In the genomic region with DNA sequence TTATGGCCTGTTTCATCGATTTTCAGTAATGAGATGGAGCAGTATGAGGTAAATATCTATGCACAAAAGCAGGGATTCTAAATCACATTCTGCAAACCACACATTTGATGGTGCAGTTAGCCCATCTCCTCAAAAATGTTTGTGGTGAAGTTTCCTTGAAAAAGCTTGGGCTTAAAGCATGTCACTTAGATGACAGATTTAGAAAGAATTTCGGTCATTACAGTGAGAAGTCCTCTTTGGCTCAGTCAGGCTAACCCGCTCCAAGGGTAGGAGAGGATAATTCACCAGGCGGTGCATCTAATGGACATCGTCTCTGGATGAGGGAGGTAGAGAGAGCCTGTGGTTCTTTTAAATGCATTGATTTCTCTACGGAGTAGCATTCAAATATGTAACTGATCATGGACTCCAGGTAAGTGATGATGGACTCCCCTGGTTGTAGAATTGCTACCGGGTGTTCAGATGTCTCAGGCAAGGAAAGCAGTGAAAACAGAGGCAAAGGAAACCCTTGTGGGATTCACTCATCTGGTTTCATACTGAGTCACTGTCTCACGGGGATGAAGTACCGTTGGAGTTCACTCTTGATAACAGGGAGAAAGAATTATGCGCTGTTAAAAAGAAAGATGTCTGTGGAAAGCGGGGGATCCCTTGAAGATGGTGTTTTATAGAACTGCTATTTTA, we compare ENCODE assay signal across 18 cellular contexts.
DNase-seq lines count a peak whose midpoint lies in the region; ATAC-seq, FAIRE-seq and TF ChIP-seq lines count a peak whose summit lies in the region.
"Had no signal": no experiment of that assay in that cellular context is flagged by ENCODE, and none has a peak within 500 bp of the region (broad histone marks: within the 10 kb centered on the region; RNA-seq: fewer than 3 reads in every experiment).

No MANE protein-coding gene starts in this region.

- H3K9me3 Mint-ChIP-seq in HFFc6 (peaks cover 6% of the 10 kb centered on the region), osteocyte (ENCODE audit: unreplicated experiment) (peaks cover 4% of the 10 kb centered on the region)
- peaks cover 9% of the 10 kb centered on the region for H3K9me3 Mint-ChIP-seq in activated T-helper 17 cell treated with anti-CD3 and anti-CD28 coated beads, Interleukin-2, amount 50 U/mL, for 72 hours

- H3K4me1 ChIP-seq in small intestine (ENCODE audit: control insufficient read depth in 2 of 2, insufficient read depth in 1 of 2, low read depth in 1 of 2, low read length in 1 of 2) = no peaks in the 10 kb centered on the region
- H3K4me1 ChIP-seq: breast epithelium, vagina had no signal

- no peak overlapping the region for H3K27ac ChIP-seq in small intestine (ENCODE audit: low read depth in 1 of 2, low read length in 1 of 2)
- H3K27ac ChIP-seq: breast epithelium, vagina had no signal

- H3K27me3 Mint-ChIP-seq in HFFc6 (ENCODE audit: insufficient read depth) (no peaks in the 10 kb centered on the region; the same call in 1 of the 2 replicates), osteocyte (ENCODE audit: unreplicated experiment) (no peaks in the 10 kb centered on the region)
- H3K27me3 Mint-ChIP-seq in activated T-helper 17 cell treated with anti-CD3 and anti-CD28 coated beads, Interleukin-2, amount 50 U/mL, for 72 hours = no peaks in the 10 kb centered on the region
- H3K27me3 Mint-ChIP-seq: activated CD4-positive, alpha-beta T cell treated with anti-CD3 and anti-CD28 coated beads, Interleukin-2, amount 10 ng/mL, durations not matched to agents 7 days and 5 days; CD8-positive, alpha-beta memory T cell had no signal

- no peak for FAIRE-seq in small intestine (lab: Jason Lieb, UNC)

- DNase-seq in HFFc6 (peak; percentile 34), osteocyte (ENCODE audit: extremely low spot score, unreplicated experiment) (no peak), small intestine (no peak), NCI-H187 treated with DMSO at 0.1 percent for 48 hours (lab: John Stamatoyannopoulos, UW) (no peak), HT-29 (ENCODE audit: low spot score) (no peak)
- DNase-seq: activated CD4-positive, alpha-beta T cell treated with anti-CD3 and anti-CD28 coated beads, Interleukin-2, amount 10 ng/mL, durations not matched to agents 7 days and 5 days; CD8-positive, alpha-beta memory T cell; endodermal cell; foreskin fibroblast; GF-D8; RPMI8226; stimulated activated naive CD4-positive, alpha-beta T cell treated with Interleukin-2 at 50 U/mL for 16 hours; T-helper 2 cell had no signal

- no peak overlapping the region for H3K4me3 ChIP-seq in small intestine (ENCODE audit: low read depth in 1 of 2, low read length in 2 of 2)
- H3K4me3 ChIP-seq: breast epithelium, vagina had no signal

- ATAC-seq in GM18867 (IDR thresholded peaks at IDR 0.05; ENCODE audit: unreplicated experiment) = peak; percentile 29
- ATAC-seq in activated T-helper 17 cell treated with anti-CD3 and anti-CD28 coated beads, Interleukin-2, amount 50 U/mL, for 72 hours (replicated peaks) = peak; percentile 91
- ATAC-seq: HCT116 had no signal

- H3K36me3 Mint-ChIP-seq in HFFc6 (ENCODE audit: low read depth) (peaks cover 38% of the 10 kb centered on the region), osteocyte (ENCODE audit: unreplicated experiment) (peaks cover 10% of the 10 kb centered on the region)
- H3K36me3 Mint-ChIP-seq in activated T-helper 17 cell treated with anti-CD3 and anti-CD28 coated beads, Interleukin-2, amount 50 U/mL, for 72 hours (ENCODE audit: low read depth) = no peaks in the 10 kb centered on the region

- no peaks in the 10 kb centered on the region for H3K27me3 ChIP-seq in small intestine (ENCODE audit: control insufficient read depth in 2 of 2, insufficient read depth in 2 of 2, low read length in 2 of 2)
- H3K27me3 ChIP-seq: breast epithelium, vagina had no signal

- no peaks in the 10 kb centered on the region for H3K36me3 ChIP-seq in small intestine (ENCODE audit: control insufficient read depth in 2 of 2, insufficient read depth in 2 of 2, low read length in 2 of 2)
- H3K36me3 ChIP-seq: breast epithelium had no signal

- H3K27ac Mint-ChIP-seq in HFFc6 (no peak overlapping the region; the same call in 1 of the 2 replicates), osteocyte (ENCODE audit: unreplicated experiment) (peak overlapping the region; percentile 80)
- H3K27ac Mint-ChIP-seq in activated T-helper 17 cell treated with anti-CD3 and anti-CD28 coated beads, Interleukin-2, amount 50 U/mL, for 72 hours = no peak overlapping the region
- H3K27ac Mint-ChIP-seq: activated CD4-positive, alpha-beta T cell treated with anti-CD3 and anti-CD28 coated beads, Interleukin-2, amount 10 ng/mL, durations not matched to agents 7 days and 5 days; CD8-positive, alpha-beta memory T cell; endodermal cell had no signal

- TF ChIP-seq CTCF in HFFc6 (IDR thresholded peaks at IDR 0.05) (no peak), osteocyte (IDR thresholded peaks at IDR 0.05) (no peak)

- H3K4me3 Mint-ChIP-seq in HFFc6 (no peak overlapping the region), osteocyte (ENCODE audit: unreplicated experiment) (no peak overlapping the region)
- no peak overlapping the region for H3K4me3 Mint-ChIP-seq in activated T-helper 17 cell treated with anti-CD3 and anti-CD28 coated beads, Interleukin-2, amount 50 U/mL, for 72 hours
- H3K4me3 Mint-ChIP-seq: activated CD4-positive, alpha-beta T cell treated with anti-CD3 and anti-CD28 coated beads, Interleukin-2, amount 10 ng/mL, durations not matched to agents 7 days and 5 days; endodermal cell had no signal

- no peaks in the 10 kb centered on the region for H3K9me3 ChIP-seq in small intestine (ENCODE audit: control insufficient read depth, low read depth)

- 88 to 97% (median 89%) methylated on average over 11 of the region's 11 CpGs for WGBS in small intestine, 3 donors

- H3K4me1 Mint-ChIP-seq in HFFc6 (ENCODE audit: low read depth) = peaks cover 23% of the 10 kb centered on the region
- H3K4me1 Mint-ChIP-seq in activated T-helper 17 cell treated with anti-CD3 and anti-CD28 coated beads, Interleukin-2, amount 50 U/mL, for 72 hours = peaks cover 7% of the 10 kb centered on the region
- H3K4me1 Mint-ChIP-seq in osteocyte (ENCODE audit: unreplicated experiment) = peaks cover 51% of the 10 kb centered on the region
- H3K4me1 Mint-ChIP-seq: endodermal cell had no signal
